Comparison of ENCODE assay signal across 2 cellular contexts in the genomic region with DNA sequence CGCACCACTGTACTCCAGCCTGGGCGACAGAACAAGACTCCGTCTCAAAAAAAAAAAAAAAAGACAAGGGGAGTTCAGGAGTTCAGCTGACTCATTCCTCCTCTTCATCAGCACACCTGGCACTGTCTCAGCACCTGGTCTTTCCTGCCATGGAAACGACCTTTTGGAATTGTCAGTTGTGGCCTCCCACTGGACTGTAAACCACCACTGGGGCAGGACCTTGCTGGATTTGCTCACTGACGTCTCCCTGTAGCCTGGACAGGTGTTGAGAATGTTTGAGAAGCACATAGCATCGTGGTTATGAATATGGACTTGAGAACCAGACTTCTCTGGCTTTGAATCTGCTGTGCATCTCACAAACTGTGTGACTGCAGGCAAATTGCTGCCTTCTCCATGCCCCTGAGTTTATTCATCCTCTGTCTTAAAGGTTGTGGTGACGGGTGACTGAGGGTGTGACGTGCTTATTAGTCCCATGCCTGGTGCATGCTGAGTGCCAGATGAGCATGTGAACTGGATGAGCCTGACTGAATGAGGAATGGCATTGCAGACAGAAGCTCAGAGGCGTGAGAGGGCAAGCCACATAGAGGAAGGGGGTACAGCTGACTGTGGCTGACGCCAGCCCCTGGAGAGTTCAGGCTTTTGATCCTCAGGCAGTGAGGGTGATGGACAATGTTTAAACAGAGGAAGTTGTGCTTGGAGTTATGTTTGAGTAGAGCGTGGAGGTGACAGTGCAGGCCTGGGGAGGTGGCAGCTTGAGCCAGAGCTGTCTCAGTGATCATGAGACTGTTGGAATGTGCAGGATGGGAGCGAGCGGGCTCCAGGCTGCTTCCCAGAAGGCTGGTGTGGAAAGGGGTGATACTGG.
TF ChIP-seq lines count a peak whose summit lies in the region.

No MANE protein-coding gene starts in this region.

TF ChIP-seq in SK-N-SH, 30 proteins besides CTCF, POLR2A, EP300 and RAD21 (continued from another document):
- TF ChIP-seq, protein P1, sequence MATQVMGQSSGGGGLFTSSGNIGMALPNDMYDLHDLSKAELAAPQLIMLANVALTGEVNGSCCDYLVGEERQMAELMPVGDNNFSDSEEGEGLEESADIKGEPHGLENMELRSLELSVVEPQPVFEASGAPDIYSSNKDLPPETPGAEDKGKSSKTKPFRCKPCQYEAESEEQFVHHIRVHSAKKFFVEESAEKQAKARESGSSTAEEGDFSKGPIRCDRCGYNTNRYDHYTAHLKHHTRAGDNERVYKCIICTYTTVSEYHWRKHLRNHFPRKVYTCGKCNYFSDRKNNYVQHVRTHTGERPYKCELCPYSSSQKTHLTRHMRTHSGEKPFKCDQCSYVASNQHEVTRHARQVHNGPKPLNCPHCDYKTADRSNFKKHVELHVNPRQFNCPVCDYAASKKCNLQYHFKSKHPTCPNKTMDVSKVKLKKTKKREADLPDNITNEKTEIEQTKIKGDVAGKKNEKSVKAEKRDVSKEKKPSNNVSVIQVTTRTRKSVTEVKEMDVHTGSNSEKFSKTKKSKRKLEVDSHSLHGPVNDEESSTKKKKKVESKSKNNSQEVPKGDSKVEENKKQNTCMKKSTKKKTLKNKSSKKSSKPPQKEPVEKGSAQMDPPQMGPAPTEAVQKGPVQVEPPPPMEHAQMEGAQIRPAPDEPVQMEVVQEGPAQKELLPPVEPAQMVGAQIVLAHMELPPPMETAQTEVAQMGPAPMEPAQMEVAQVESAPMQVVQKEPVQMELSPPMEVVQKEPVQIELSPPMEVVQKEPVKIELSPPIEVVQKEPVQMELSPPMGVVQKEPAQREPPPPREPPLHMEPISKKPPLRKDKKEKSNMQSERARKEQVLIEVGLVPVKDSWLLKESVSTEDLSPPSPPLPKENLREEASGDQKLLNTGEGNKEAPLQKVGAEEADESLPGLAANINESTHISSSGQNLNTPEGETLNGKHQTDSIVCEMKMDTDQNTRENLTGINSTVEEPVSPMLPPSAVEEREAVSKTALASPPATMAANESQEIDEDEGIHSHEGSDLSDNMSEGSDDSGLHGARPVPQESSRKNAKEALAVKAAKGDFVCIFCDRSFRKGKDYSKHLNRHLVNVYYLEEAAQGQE (IDR thresholded peaks at IDR 0.05; ENCODE audit: low read depth, low read length) = no peak

TF ChIP-seq in SK-N-SH treated with all-trans-retinoic acid at 6 μM for 48 hours, 23 proteins besides CTCF, POLR2A, EP300 and RAD21 (continued from another document):
- TF ChIP-seq, protein P2, sequence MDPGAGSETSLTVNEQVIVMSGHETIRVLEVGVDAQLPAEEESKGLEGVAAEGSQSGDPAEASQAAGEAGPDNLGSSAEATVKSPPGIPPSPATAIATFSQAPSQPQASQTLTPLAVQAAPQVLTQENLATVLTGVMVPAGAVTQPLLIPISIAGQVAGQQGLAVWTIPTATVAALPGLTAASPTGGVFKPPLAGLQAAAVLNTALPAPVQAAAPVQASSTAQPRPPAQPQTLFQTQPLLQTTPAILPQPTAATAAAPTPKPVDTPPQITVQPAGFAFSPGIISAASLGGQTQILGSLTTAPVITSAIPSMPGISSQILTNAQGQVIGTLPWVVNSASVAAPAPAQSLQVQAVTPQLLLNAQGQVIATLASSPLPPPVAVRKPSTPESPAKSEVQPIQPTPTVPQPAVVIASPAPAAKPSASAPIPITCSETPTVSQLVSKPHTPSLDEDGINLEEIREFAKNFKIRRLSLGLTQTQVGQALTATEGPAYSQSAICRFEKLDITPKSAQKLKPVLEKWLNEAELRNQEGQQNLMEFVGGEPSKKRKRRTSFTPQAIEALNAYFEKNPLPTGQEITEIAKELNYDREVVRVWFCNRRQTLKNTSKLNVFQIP (CRISPR knock-in tag; IDR thresholded peaks at IDR 0.05; ENCODE audit: borderline replicate concordance, low read depth) = no peak
- no peak for TF ChIP-seq ZFP30 (CRISPR knock-in tag; IDR thresholded peaks at IDR 0.05)
- no peak for TF ChIP-seq RARB (CRISPR knock-in tag; IDR thresholded peaks at IDR 0.05)
- TF ChIP-seq ZNF8 (CRISPR knock-in tag; IDR thresholded peaks at IDR 0.05) = no peak
- TF ChIP-seq ZNF70 (CRISPR knock-in tag; IDR thresholded peaks at IDR 0.05) = no peak
